1 cellular context compared by ENCODE assay signal in genomic region chr9:128771094-128771721, GRCh38.
TF ChIP-seq lines count a peak whose summit lies in the region.

No MANE protein-coding gene starts in this region.

TF ChIP-seq in K562, 482 proteins besides CTCF, POLR2A, EP300 and RAD21 (continues in another document):
- TF ChIP-seq ATF1 (CRISPR knock-in tag; IDR thresholded peaks at IDR 0.05), result no peak
- no peak for TF ChIP-seq ATF1 (tag; IDR thresholded peaks at IDR 0.05)
- no peak for TF ChIP-seq RBM22 (IDR thresholded peaks at IDR 0.05; ENCODE audit: low read depth, low read length, poor library complexity, severe bottlenecking)
- peak; percentile 43; the same call in 1 of the 2 replicates for TF ChIP-seq NKRF (IDR thresholded peaks at IDR 0.05; ENCODE audit: borderline replicate concordance)
- 0 out of 4 replicates have a peak, but pooled peaks of 1 of the 2 experiments have one; percentile 1 for TF ChIP-seq TEAD1 (CRISPR knock-in tag; IDR thresholded peaks at IDR 0.05)
- peak; percentile 16; the same call in 1 of the 2 replicates for TF ChIP-seq ZNF511 (CRISPR knock-in tag; IDR thresholded peaks at IDR 0.05)
- TF ChIP-seq STAT6 (CRISPR knock-in tag; IDR thresholded peaks at IDR 0.05), result 0 out of 2 replicates have a peak, but pooled peaks have one; percentile 56
- no peak for TF ChIP-seq ZNF263 (CRISPR knock-in tag; IDR thresholded peaks at IDR 0.05; ENCODE audit: borderline replicate concordance)
- TF ChIP-seq HMGN3 (IDR thresholded peaks at IDR 0.05; ENCODE audit: borderline replicate concordance, extremely low read depth, insufficient read length, low read depth, low read length), result peak; percentile 25
- no peak for TF ChIP-seq UBTF (IDR thresholded peaks at IDR 0.05; ENCODE audit: borderline replicate concordance in 1 of 2, low read depth in 2 of 2, low read length in 2 of 2)
- no peak for TF ChIP-seq ZNF445 (CRISPR knock-in tag; IDR thresholded peaks at IDR 0.05; ENCODE audit: low read depth)
- TF ChIP-seq FOXA1 (IDR thresholded peaks at IDR 0.05; ENCODE audit: borderline replicate concordance), result no peak
- TF ChIP-seq POLR2H (tag; IDR thresholded peaks at IDR 0.05; ENCODE audit: low read depth), result no peak
- no peak for TF ChIP-seq ZFX (CRISPR knock-in tag; IDR thresholded peaks at IDR 0.05)
- 0 out of 2 replicates have a peak, but pooled peaks have one; percentile 25 for TF ChIP-seq ZEB2 (IDR thresholded peaks at IDR 0.05)
- TF ChIP-seq TOE1 (IDR thresholded peaks at IDR 0.05; ENCODE audit: borderline replicate concordance), result no peak
- no peak for TF ChIP-seq TOE1 (CRISPR knock-in tag; IDR thresholded peaks at IDR 0.05; ENCODE audit: borderline replicate concordance, low read depth)
- no peak for TF ChIP-seq ZNF253 (CRISPR knock-in tag; conservative IDR thresholded peaks at IDR 0.05)
- TF ChIP-seq ZBTB11 (CRISPR knock-in tag; IDR thresholded peaks at IDR 0.05), result 0 out of 6 replicates have a peak, but pooled peaks of 1 of the 3 experiments have one; percentile 89
- no peak for TF ChIP-seq SIRT6 (IDR thresholded peaks at IDR 0.05; ENCODE audit: low read depth, low read length)
- TF ChIP-seq FOXK2 (conservative IDR thresholded peaks at IDR 0.05 in 1 of 2, IDR thresholded peaks at IDR 0.05 in 1 of 2; ENCODE audit: low read depth in 2 of 2), result no peak
- no peak for TF ChIP-seq ZNF79 (CRISPR knock-in tag; IDR thresholded peaks at IDR 0.05; ENCODE audit: low read depth)
- no peak for TF ChIP-seq PHTF2 (CRISPR knock-in tag; IDR thresholded peaks at IDR 0.05)
- TF ChIP-seq CREB3 (tag; conservative IDR thresholded peaks at IDR 0.05; ENCODE audit: low read depth), result no peak
- no peak for TF ChIP-seq MAFG (tag; conservative IDR thresholded peaks at IDR 0.05)
- no peak for TF ChIP-seq ZNF589 (CRISPR knock-in tag; IDR thresholded peaks at IDR 0.05; ENCODE audit: low read depth)
- TF ChIP-seq YY1 (IDR thresholded peaks at IDR 0.05; ENCODE audit: borderline replicate concordance in 1 of 3, control insufficient read depth in 1 of 3, extremely low read depth in 1 of 3, insufficient read depth in 3 of 3, insufficient read length in 1 of 3, insufficient replicate concordance in 2 of 3, low read depth in 1 of 3, low read length in 2 of 3), result peak in 1 of 3 experiments; percentile 28
- no peak for TF ChIP-seq ZNF431 (CRISPR knock-in tag; IDR thresholded peaks at IDR 0.05)
- no peak for TF ChIP-seq PKNOX1 (IDR thresholded peaks at IDR 0.05)
- TF ChIP-seq ZBTB8A (IDR thresholded peaks at IDR 0.05; ENCODE audit: partially characterized antibody), result no peak
- no peak for TF ChIP-seq NFXL1 (CRISPR knock-in tag; IDR thresholded peaks at IDR 0.05)
- no peak for TF ChIP-seq ZBTB7A (IDR thresholded peaks at IDR 0.05; ENCODE audit: borderline replicate concordance, control insufficient read depth, low read depth, low read length)
- no peak for TF ChIP-seq BCLAF1 (IDR thresholded peaks at IDR 0.05; ENCODE audit: borderline replicate concordance in 1 of 2, control insufficient read depth in 1 of 2, low read depth in 2 of 2, low read length in 1 of 2)
- TF ChIP-seq ZC3H8 (IDR thresholded peaks at IDR 0.05), result no peak
- TF ChIP-seq ZNF707 (CRISPR knock-in tag; conservative IDR thresholded peaks at IDR 0.05), result no peak
- no peak for TF ChIP-seq ATF3 (IDR thresholded peaks at IDR 0.05)
- TF ChIP-seq ATF3 (CRISPR knock-in tag; conservative IDR thresholded peaks at IDR 0.05), result no peak
- 0 out of 2 replicates have a peak, but pooled peaks have one; percentile 15 for TF ChIP-seq FOXP1 (CRISPR knock-in tag; IDR thresholded peaks at IDR 0.05)
- TF ChIP-seq IRF1 (CRISPR knock-in tag; IDR thresholded peaks at IDR 0.05; ENCODE audit: borderline replicate concordance), result no peak
